In the genomic region with DNA sequence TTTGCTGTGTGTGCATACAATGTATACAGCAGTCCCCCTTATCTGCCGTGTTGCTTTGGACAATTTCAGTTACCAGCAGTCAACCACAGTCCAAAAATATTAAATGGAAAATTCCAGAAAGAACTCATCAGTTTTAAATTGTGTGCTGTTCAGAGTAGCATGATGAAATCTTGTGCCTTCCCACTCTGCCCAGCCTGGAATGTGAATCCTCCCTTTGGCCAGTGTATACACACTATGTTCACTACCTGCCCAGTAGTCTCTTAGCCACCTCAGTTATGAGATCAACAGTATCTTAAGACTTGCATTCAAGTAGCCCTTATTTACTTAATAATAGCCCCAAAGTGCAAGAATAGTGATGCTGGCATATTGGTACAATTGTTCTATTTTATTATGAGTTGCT, we compare ENCODE assay signal across 20 cellular contexts.
"Had no signal": no experiment of that assay in that cellular context is flagged by ENCODE, and none has a peak within 500 bp of the region (broad histone marks: within the 10 kb centered on the region; RNA-seq: fewer than 3 reads in every experiment).

No MANE protein-coding gene starts in this region.

- H3K4me3 Mint-ChIP-seq: activated CD4-positive, alpha-beta memory T cell treated with anti-CD3 and anti-CD28 coated beads for 36 hours; activated CD4-positive, alpha-beta T cell treated with anti-CD3 and anti-CD28 coated beads for 36 hours; activated CD8-positive, alpha-beta memory T cell treated with anti-CD3 and anti-CD28 coated beads, Interleukin-2, amount 10 ng/mL, durations not matched to agents 7 days and 5 days; activated naive CD8-positive, alpha-beta T cell treated with anti-CD3 and anti-CD28 coated beads for 36 hours; central memory CD8-positive, alpha-beta T cell; mesothelial cell of epicardium; nephron progenitor cell; stimulated activated naive CD8-positive, alpha-beta T cell treated with anti-CD3 and anti-CD28 coated beads, Interleukin-15, Interleukin-2, amounts not matched to agents 100 ng/mL and 50 ng/mL, for 24 hours; T-helper 2 cell treated with Interferon-gamma antibody and Interleukin-4, amounts not matched to agents 5 μg/mL and 100 μg/mL, for 36 hours; WTC11 had no signal

- H3K36me3 ChIP-seq: transverse colon had no signal

- H3K9me3 ChIP-seq: transverse colon had no signal

- ATAC-seq: activated CD4-positive, alpha-beta T cell treated with anti-CD3 and anti-CD28 coated beads for 36 hours; activated CD8-positive, alpha-beta memory T cell treated with anti-CD3 and anti-CD28 coated beads, Interleukin-2, amount 10 ng/mL, durations not matched to agents 7 days and 5 days; WTC11 had no signal

- H3K4me3 ChIP-seq: lung, skin epidermis, transverse colon had no signal

- H3K27ac Mint-ChIP-seq: activated CD4-positive, alpha-beta memory T cell treated with anti-CD3 and anti-CD28 coated beads for 36 hours; activated CD4-positive, alpha-beta T cell treated with anti-CD3 and anti-CD28 coated beads for 36 hours; activated CD8-positive, alpha-beta memory T cell treated with anti-CD3 and anti-CD28 coated beads, Interleukin-2, amount 10 ng/mL, durations not matched to agents 7 days and 5 days; activated naive CD8-positive, alpha-beta T cell treated with anti-CD3 and anti-CD28 coated beads for 36 hours; nephron progenitor cell; stimulated activated naive CD8-positive, alpha-beta T cell treated with anti-CD3 and anti-CD28 coated beads, Interleukin-15, Interleukin-2, amounts not matched to agents 100 ng/mL and 50 ng/mL, for 24 hours; T-helper 2 cell treated with Interferon-gamma antibody and Interleukin-4, amounts not matched to agents 5 μg/mL and 100 μg/mL, for 36 hours; WTC11 had no signal

- H3K36me3 Mint-ChIP-seq: activated CD4-positive, alpha-beta memory T cell treated with anti-CD3 and anti-CD28 coated beads for 36 hours; activated CD8-positive, alpha-beta memory T cell treated with anti-CD3 and anti-CD28 coated beads, Interleukin-2, amount 10 ng/mL, durations not matched to agents 7 days and 5 days; activated naive CD8-positive, alpha-beta T cell treated with anti-CD3 and anti-CD28 coated beads for 36 hours; WTC11 had no signal

- DNase-seq: activated CD4-positive, alpha-beta memory T cell treated with anti-CD3 and anti-CD28 coated beads for 36 hours; activated CD4-positive, alpha-beta T cell treated with anti-CD3 and anti-CD28 coated beads for 36 hours; activated CD8-positive, alpha-beta memory T cell treated with anti-CD3 and anti-CD28 coated beads, Interleukin-2, amount 10 ng/mL, durations not matched to agents 7 days and 5 days; activated naive CD8-positive, alpha-beta T cell treated with anti-CD3 and anti-CD28 coated beads for 36 hours; anterior cingulate cortex; brain microvascular endothelial cell; effector CD4-positive, alpha-beta T cell; hypothalamus; nephron progenitor cell; nucleus accumbens; retina; transverse colon had no signal

- H3K4me1 ChIP-seq: transverse colon had no signal

- H3K4me1 Mint-ChIP-seq: activated CD4-positive, alpha-beta T cell treated with anti-CD3 and anti-CD28 coated beads for 36 hours; activated naive CD8-positive, alpha-beta T cell treated with anti-CD3 and anti-CD28 coated beads for 36 hours; central memory CD8-positive, alpha-beta T cell; mesothelial cell of epicardium had no signal

- H3K27ac ChIP-seq: brain microvascular endothelial cell, skin epidermis, transverse colon had no signal

- H3K9me3 Mint-ChIP-seq: activated CD4-positive, alpha-beta memory T cell treated with anti-CD3 and anti-CD28 coated beads for 36 hours; activated naive CD8-positive, alpha-beta T cell treated with anti-CD3 and anti-CD28 coated beads for 36 hours; central memory CD8-positive, alpha-beta T cell; nephron progenitor cell; stimulated activated naive CD8-positive, alpha-beta T cell treated with anti-CD3 and anti-CD28 coated beads, Interleukin-15, Interleukin-2, amounts not matched to agents 100 ng/mL and 50 ng/mL, for 24 hours; T-helper 2 cell treated with Interferon-gamma antibody and Interleukin-4, amounts not matched to agents 5 μg/mL and 100 μg/mL, for 36 hours; WTC11 had no signal

- FAIRE-seq: keratinocyte had no signal

- H3K27me3 ChIP-seq: brain microvascular endothelial cell, transverse colon had no signal
